Comparison of ENCODE assay signal across 33 cellular contexts in the genomic region with DNA sequence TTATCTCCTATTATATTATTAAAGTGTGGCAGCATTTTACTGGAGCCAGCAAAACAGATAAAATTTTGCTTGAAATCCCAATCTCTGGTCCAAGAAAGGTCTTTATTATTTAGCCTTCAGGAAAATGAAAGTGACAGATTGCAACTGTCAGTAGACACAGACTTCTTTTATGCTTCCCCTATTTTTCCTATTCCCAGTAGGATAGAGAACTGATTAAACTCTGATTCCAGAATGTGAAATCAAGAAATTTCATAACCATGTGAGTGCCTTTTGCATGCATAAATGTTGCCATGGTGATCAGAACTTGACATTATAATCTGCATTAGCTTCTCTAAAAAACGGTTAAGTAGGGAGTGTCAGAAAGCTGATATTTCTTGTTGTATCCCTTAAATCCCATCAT.
A peak's percentile ranks its signal among the peaks of the same experiment; 100 is the strongest.
DNase-seq lines count a peak whose midpoint lies in the region; TF ChIP-seq lines count a peak whose summit lies in the region.
"Had no signal": no experiment of that assay in that cellular context is flagged by ENCODE, and none has a peak within 500 bp of the region (broad histone marks: within the 10 kb centered on the region; RNA-seq: fewer than 3 reads in every experiment).

No MANE protein-coding gene starts in this region.

- TF ChIP-seq RAD21 in neural cell (conservative IDR thresholded peaks at IDR 0.05): peak; percentile 25

- H3K9me2 ChIP-seq in neural cell (ENCODE audit: insufficient read depth, low read length): no peaks in the 10 kb centered on the region

- no peak overlapping the region for H2BK15ac ChIP-seq in mesendoderm (replicated peaks; ENCODE audit: low read depth)

- H3K79me1 ChIP-seq in mesendoderm (ENCODE audit: low read length): no peaks in the 10 kb centered on the region

- peak overlapping the region; percentile 67 for H3K4me2 ChIP-seq in neural cell (ENCODE audit: low read length)
- H3K4me2 ChIP-seq in mesendoderm (ENCODE audit: low read length): no peak overlapping the region
- H3K4me2 ChIP-seq: A549; BLaER1; BLaER1 treated with 17β-estradiol and CSF1 and Interleukin-3, amounts not matched to agents 10 nM and 100 nM had no signal

- H3K4ac ChIP-seq in mesendoderm (ENCODE audit: low read depth, low read length): no peak overlapping the region

- H3F3A ChIP-seq in neural cell (ENCODE audit: insufficient read depth, low read length, poor library complexity, severe bottlenecking): no peaks in the 10 kb centered on the region

- no peak overlapping the region for H4K5ac ChIP-seq in mesendoderm (ENCODE audit: low read length)

- H4K8ac ChIP-seq in mesendoderm (ENCODE audit: low read depth, low read length): no peak overlapping the region

- H3K36me3 ChIP-seq in neural cell (ENCODE audit: insufficient read depth, low read length) (no peaks in the 10 kb centered on the region), mesendoderm (ENCODE audit: control insufficient read depth, insufficient read depth, low read length) (no peaks in the 10 kb centered on the region), MG63 (no peaks in the 10 kb centered on the region)
- H3K36me3 ChIP-seq: BE2C; BLaER1; BLaER1 treated with 17β-estradiol and CSF1 and Interleukin-3, amounts not matched to agents 10 nM and 100 nM had no signal

- H3K18ac ChIP-seq in mesendoderm (ENCODE audit: low read length): no peak overlapping the region

- peak; percentile 74 for TF ChIP-seq EP300 in neural cell (conservative IDR thresholded peaks at IDR 0.05; ENCODE audit: poor library complexity, severe bottlenecking)

- H2AFZ ChIP-seq in neural cell (ENCODE audit: low read depth, low read length): no peak overlapping the region

- no peak overlapping the region for H2BK5ac ChIP-seq in mesendoderm (ENCODE audit: low read length)

- H3K4me3 ChIP-seq in neural cell (ENCODE audit: low read length) (peak overlapping the region; percentile 49), retinal pigment epithelial cell (ENCODE audit: low read length) (no peak overlapping the region), mesendoderm (ENCODE audit: low read length) (no peak overlapping the region), MG63 (no peak overlapping the region)
- H3K4me3 ChIP-seq: A549; BLaER1; BLaER1 treated with 17β-estradiol and CSF1 and Interleukin-3, amounts not matched to agents 10 nM and 100 nM had no signal

- no peaks in the 10 kb centered on the region for H3K27me3 ChIP-seq in neural cell (ENCODE audit: insufficient read depth, low read depth, low read length)
- no peaks in the 10 kb centered on the region for H3K27me3 ChIP-seq in mesendoderm (ENCODE audit: insufficient read depth, low read length, poor library complexity)
- H3K27me3 ChIP-seq in MG63: no peaks in the 10 kb centered on the region
- H3K27me3 ChIP-seq: BE2C; BLaER1; BLaER1 treated with 17β-estradiol and CSF1 and Interleukin-3, amounts not matched to agents 10 nM and 100 nM had no signal

- no peak overlapping the region for H2BK120ac ChIP-seq in mesendoderm (ENCODE audit: low read depth, low read length)

- no peak overlapping the region for H3K56ac ChIP-seq in mesendoderm (ENCODE audit: low read length)

- H3K27ac ChIP-seq in neural cell (ENCODE audit: low read length): peak overlapping the region; percentile 71
- H3K27ac ChIP-seq in mesendoderm (ENCODE audit: low read depth, low read length): no peak overlapping the region
- H3K27ac ChIP-seq: 22Rv1; A549; BLaER1; BLaER1 treated with 17β-estradiol and CSF1 and Interleukin-3, amounts not matched to agents 10 nM and 100 nM; C4-2B had no signal

- no peak overlapping the region for H3K23ac ChIP-seq in mesendoderm (ENCODE audit: low read length)

- DNase-seq in COLO829 (ENCODE audit: low spot score): peak; percentile 8
- peak; percentile 38 for DNase-seq in putamen (ENCODE audit: low spot score)
- peak; percentile 14 for DNase-seq in retinal pigment epithelial cell (ENCODE audit: low read depth)
- DNase-seq in mesendoderm: no peak
- no peak for DNase-seq in MG63
- DNase-seq in activated naive CD4-positive, alpha-beta T cell (lab: John Stamatoyannopoulos, UW): no peak
- no peak for DNase-seq in activated naive CD4-positive, alpha-beta T cell treated with anti-CD3 and anti-CD28 coated beads, Interleukin-2, amount 50 U/mL, for 16 hours
- DNase-seq: 8988T; ACHN; AML-193; BE2C; C1 segment of cervical spinal cord; Caco-2; Calu3; CD4-positive, alpha-beta memory T cell; CD4-positive, alpha-beta T cell; CD4-positive, CD25-positive, alpha-beta regulatory T cell; CD8-positive, alpha-beta memory T cell; CD8-positive, alpha-beta T cell; COR-L47; DMS 273 treated with DMSO at 0.1 percent for 48 hours; DMS153; DMS53; DMS79; DMS79 treated with DMSO at 0.1 percent for 48 hours; DND-41; EL had no signal

- no peaks in the 10 kb centered on the region for H3K9me3 ChIP-seq in neural cell (ENCODE audit: low read length)
- no peaks in the 10 kb centered on the region for H3K9me3 ChIP-seq in MG63
- H3K9me3 ChIP-seq: A549, BE2C, BLaER1, Caco-2 had no signal

- H3K79me2 ChIP-seq in neural cell (replicated peaks; ENCODE audit: insufficient read depth, low read length): no peaks in the 10 kb centered on the region
- no peaks in the 10 kb centered on the region for H3K79me2 ChIP-seq in mesendoderm (ENCODE audit: control insufficient read depth, insufficient read depth, low read length)

- no peak overlapping the region for H2AK5ac ChIP-seq in mesendoderm (ENCODE audit: low read length)

- no peaks in the 10 kb centered on the region for H4K20me1 ChIP-seq in neural cell (ENCODE audit: insufficient read depth)
- H4K20me1 ChIP-seq: BLaER1; BLaER1 treated with 17β-estradiol and CSF1 and Interleukin-3, amounts not matched to agents 10 nM and 100 nM had no signal

- no peaks in the 10 kb centered on the region for H3K4me1 ChIP-seq in mesendoderm (ENCODE audit: control insufficient read depth, low read depth, low read length)
- H3K4me1 ChIP-seq: A549; BE2C; BLaER1; BLaER1 treated with 17β-estradiol and CSF1 and Interleukin-3, amounts not matched to agents 10 nM and 100 nM had no signal

- no peak for TF ChIP-seq CTCF in neural cell (IDR thresholded peaks at IDR 0.05; ENCODE audit: poor library complexity, severe bottlenecking)
- TF ChIP-seq CTCF in retinal pigment epithelial cell (conservative IDR thresholded peaks at IDR 0.05; ENCODE audit: low read depth, low read length): no peak

- WGBS in mesendoderm (ENCODE audit: extremely low coverage, insufficient coverage, low lambda C conversion rate): no CpG with 5 or more reads among the region's 1 CpG

- peak overlapping the region; percentile 11 for H3K9ac ChIP-seq in neural cell (ENCODE audit: low read length)
- no peak overlapping the region for H3K9ac ChIP-seq in mesendoderm (ENCODE audit: low read length)
- H3K9ac ChIP-seq: BLaER1; BLaER1 treated with 17β-estradiol and CSF1 and Interleukin-3, amounts not matched to agents 10 nM and 100 nM had no signal

TF ChIP-seq in neural cell, 6 proteins besides CTCF, POLR2A, EP300 and RAD21:
- TF ChIP-seq POLR2AphosphoS5 (IDR thresholded peaks at IDR 0.05): peak; percentile 46
- TF ChIP-seq, protein P1, sequence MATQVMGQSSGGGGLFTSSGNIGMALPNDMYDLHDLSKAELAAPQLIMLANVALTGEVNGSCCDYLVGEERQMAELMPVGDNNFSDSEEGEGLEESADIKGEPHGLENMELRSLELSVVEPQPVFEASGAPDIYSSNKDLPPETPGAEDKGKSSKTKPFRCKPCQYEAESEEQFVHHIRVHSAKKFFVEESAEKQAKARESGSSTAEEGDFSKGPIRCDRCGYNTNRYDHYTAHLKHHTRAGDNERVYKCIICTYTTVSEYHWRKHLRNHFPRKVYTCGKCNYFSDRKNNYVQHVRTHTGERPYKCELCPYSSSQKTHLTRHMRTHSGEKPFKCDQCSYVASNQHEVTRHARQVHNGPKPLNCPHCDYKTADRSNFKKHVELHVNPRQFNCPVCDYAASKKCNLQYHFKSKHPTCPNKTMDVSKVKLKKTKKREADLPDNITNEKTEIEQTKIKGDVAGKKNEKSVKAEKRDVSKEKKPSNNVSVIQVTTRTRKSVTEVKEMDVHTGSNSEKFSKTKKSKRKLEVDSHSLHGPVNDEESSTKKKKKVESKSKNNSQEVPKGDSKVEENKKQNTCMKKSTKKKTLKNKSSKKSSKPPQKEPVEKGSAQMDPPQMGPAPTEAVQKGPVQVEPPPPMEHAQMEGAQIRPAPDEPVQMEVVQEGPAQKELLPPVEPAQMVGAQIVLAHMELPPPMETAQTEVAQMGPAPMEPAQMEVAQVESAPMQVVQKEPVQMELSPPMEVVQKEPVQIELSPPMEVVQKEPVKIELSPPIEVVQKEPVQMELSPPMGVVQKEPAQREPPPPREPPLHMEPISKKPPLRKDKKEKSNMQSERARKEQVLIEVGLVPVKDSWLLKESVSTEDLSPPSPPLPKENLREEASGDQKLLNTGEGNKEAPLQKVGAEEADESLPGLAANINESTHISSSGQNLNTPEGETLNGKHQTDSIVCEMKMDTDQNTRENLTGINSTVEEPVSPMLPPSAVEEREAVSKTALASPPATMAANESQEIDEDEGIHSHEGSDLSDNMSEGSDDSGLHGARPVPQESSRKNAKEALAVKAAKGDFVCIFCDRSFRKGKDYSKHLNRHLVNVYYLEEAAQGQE (IDR thresholded peaks at IDR 0.05; ENCODE audit: borderline replicate concordance): peak; percentile 97
- TF ChIP-seq EZH2 (IDR thresholded peaks at IDR 0.05; ENCODE audit: borderline replicate concordance, insufficient read depth, low read length, poor library complexity, severe bottlenecking): no peak
- TF ChIP-seq MXI1 (conservative IDR thresholded peaks at IDR 0.05; ENCODE audit: poor library complexity, severe bottlenecking): no peak
- no peak for TF ChIP-seq TAF1 (IDR thresholded peaks at IDR 0.05; ENCODE audit: low read depth)
- TF ChIP-seq SMC3 (conservative IDR thresholded peaks at IDR 0.05; ENCODE audit: poor library complexity): peak; percentile 15
TF ChIP-seq in neural cell: peak in this region for 3.

Comparison
In these comparisons a context has a peak if more than half of its experiments do, and no peak if none do; other contexts are left out.
1. DNase-seq: peak in COLO829 (single experiment), putamen (single experiment) and retinal pigment epithelial cell (single experiment); none in mesendoderm (single experiment), MG63 (single experiment), activated naive CD4-positive, alpha-beta T cell (0 of 4) and activated naive CD4-positive, alpha-beta T cell treated with anti-CD3 and anti-CD28 coated beads, Interleukin-2, amount 50 U/mL, for 16 hours (single experiment).